8 cellular contexts compared by ENCODE assay signal in the genomic region with DNA sequence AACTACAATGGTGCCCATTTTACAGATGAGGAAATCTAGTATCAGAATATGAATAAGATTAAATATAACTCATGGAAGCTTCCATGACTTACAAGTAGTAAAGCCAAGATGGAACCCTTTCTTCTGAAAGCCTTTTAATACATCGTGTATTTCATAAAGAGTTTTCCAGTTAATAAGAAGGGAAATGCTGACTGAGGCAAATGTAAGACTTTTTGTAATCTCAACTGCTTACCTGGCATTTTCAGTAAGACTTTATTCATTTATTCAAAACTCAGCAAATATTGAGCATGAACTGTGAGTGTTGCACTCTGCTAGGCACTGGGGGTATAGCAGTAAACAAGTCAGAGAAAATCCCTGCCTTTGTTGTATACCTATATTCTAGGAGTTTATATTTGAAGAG.
"Had no signal": no experiment of that assay in that cellular context is flagged by ENCODE, and none has a peak within 500 bp of the region (broad histone marks: within the 10 kb centered on the region; RNA-seq: fewer than 3 reads in every experiment).

No MANE protein-coding gene starts in this region.

- H3K4me3 ChIP-seq: GM12878 had no signal

- ATAC-seq: GM12878 had no signal

- FAIRE-seq: G401.6, GM12878, GM12891, GM12892, GM18507, GM19239 had no signal

- DNase-seq: GDM1, GF-D8 had no signal
